8 cellular contexts compared by ENCODE assay signal in the genomic region with DNA sequence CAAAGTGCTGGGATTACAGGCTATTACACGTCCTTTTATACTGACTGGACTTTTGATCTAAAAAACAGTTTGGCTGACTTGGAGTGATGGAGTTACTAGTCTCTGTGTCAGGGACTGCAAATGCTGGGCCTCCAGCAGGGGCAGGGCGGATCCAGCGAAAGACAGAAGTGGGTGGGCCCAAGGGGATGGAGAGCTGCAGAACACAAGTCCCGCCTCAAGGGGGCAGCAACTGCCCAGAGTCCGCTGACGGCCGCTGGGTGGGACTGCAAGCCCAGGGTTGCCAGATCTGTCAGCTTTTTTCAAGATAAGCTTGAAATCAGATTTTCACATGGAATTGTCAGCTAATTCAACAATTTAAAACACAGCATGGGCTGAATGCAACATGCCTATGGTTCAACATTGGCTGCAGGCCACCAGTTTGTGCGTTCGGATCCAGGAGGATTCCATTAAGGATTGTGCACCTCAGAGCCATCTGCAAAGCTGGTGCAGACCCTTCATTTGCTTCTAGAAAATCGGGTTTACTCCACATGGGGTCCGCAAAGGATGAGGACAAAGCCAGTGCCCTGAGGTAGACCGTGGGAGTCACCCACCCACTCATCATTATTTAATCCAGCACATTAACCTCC. TPM values are rescaled to one million over a fixed set of nuclear protein-coding genes. Genes with fewer than 3 reads are reported as not detected.
A peak's percentile ranks its signal among the peaks of the same experiment; 100 is the strongest.
DNase-seq lines count a peak whose midpoint lies in the region; ATAC-seq and TF ChIP-seq lines count a peak whose summit lies in the region.

No MANE protein-coding gene starts in this region.

- WGBS in suprapubic skin: 7% methylated on average over 12 of the region's 12 CpGs

- H3K27ac ChIP-seq in suprapubic skin: no peak overlapping the region

- no peaks in the 10 kb centered on the region for H3K36me3 ChIP-seq in suprapubic skin

- H3K4me3 ChIP-seq in foreskin fibroblast (ENCODE audit: low read depth in 1 of 2, low read length in 2 of 2) (no peak overlapping the region), suprapubic skin (no peak overlapping the region)

- no peaks in the 10 kb centered on the region for H3K27me3 ChIP-seq in suprapubic skin

- peak; percentile 84 for ATAC-seq in HG02571 (IDR thresholded peaks at IDR 0.05; ENCODE audit: unreplicated experiment)
- ATAC-seq in omental fat pad (ENCODE audit: low FRiP score): peak; percentile 86

- DNase-seq in GDM1 (lab: John Stamatoyannopoulos, UW) (peak; percentile 84), NCI-H1105 (lab: John Stamatoyannopoulos, UW) (peak; percentile 68), SK-N-DZ (ENCODE audit: low spot score) (peak; percentile 87), foreskin fibroblast (peak; percentile 90 to 98), omental fat pad (ENCODE audit: low spot score) (peak; percentile 74), suprapubic skin (ENCODE audit: low spot score in 2 of 2) (peak; percentile 95)
- peak; percentile 84 for DNase-seq in activated gamma-delta T cell treated with anti-CD3 and anti-CD28 coated beads, Interleukin-2, amount 50 U/mL, for 16 hours (ENCODE audit: low read depth)

- H3K9me3 ChIP-seq in suprapubic skin: no peaks in the 10 kb centered on the region

- no peak for TF ChIP-seq EP300 in suprapubic skin (IDR thresholded peaks at IDR 0.05)

- TF ChIP-seq POLR2A in suprapubic skin (IDR thresholded peaks at IDR 0.05): no peak

- peak; percentile 99 for TF ChIP-seq CTCF in foreskin fibroblast (IDR thresholded peaks at IDR 0.05; ENCODE audit: low read depth, low read length)
- peak in 2 of 3 donors; percentile 94 to 95 for TF ChIP-seq CTCF in omental fat pad (IDR thresholded peaks at IDR 0.05)
- peak; percentile 96 to 99 for TF ChIP-seq CTCF in suprapubic skin (IDR thresholded peaks at IDR 0.05)

- H3K4me1 ChIP-seq in suprapubic skin: peaks cover 48% of the 10 kb centered on the region

RNA-seq across cellular contexts. Expression of gene STMN1, which starts 10.7 kb away (rescaled TPM):
- polyA plus RNA-seq in SK-N-DZ (2014; cell fraction: cytosol; rRNA removed): 606 and 733 TPM in 2 replicates
- polyA plus RNA-seq in SK-N-DZ (2014; cell fraction: nucleus; rRNA removed): 445 and 670 TPM in 2 replicates
- 10 to 100 TPM; 19.5 to 41.0 (median 29.7) TPM for total RNA-seq in omental fat pad
- 10 to 100 TPM; 21.8 to 33.6 (median 28.1) TPM for total RNA-seq in suprapubic skin

RNA-seq across cellular contexts. Expression of gene PAQR7, which starts 20.0 kb away (rescaled TPM):
- 7.2 and 7.7 TPM in 2 replicates for polyA plus RNA-seq in SK-N-DZ (2014; cell fraction: cytosol; rRNA removed)
- polyA plus RNA-seq in SK-N-DZ (2014; cell fraction: nucleus; rRNA removed): 4.5 and 5.5 TPM in 2 replicates
- total RNA-seq in omental fat pad (1 to 10 TPM; 4.3 to 7.2 (median 6.5) TPM), suprapubic skin (10 to 100 TPM; 14.3 to 20.9 (median 16.6) TPM)

RNA-seq across cellular contexts. Expression of gene AUNIP, which starts 36.2 kb away (rescaled TPM):
- 10.5 and 13.3 TPM in 2 replicates for polyA plus RNA-seq in SK-N-DZ (2014; cell fraction: cytosol; rRNA removed)
- polyA plus RNA-seq in SK-N-DZ (2014; cell fraction: nucleus; rRNA removed): 5.6 and 7.3 TPM in 2 replicates
- total RNA-seq in omental fat pad (not detected), suprapubic skin (under 1 TPM in 3 of 4 donors, not detected in 1; 0.26 to 0.89 (median 0.49) TPM)
